ENCODE assay signal across 1 cellular context in the genomic region with DNA sequence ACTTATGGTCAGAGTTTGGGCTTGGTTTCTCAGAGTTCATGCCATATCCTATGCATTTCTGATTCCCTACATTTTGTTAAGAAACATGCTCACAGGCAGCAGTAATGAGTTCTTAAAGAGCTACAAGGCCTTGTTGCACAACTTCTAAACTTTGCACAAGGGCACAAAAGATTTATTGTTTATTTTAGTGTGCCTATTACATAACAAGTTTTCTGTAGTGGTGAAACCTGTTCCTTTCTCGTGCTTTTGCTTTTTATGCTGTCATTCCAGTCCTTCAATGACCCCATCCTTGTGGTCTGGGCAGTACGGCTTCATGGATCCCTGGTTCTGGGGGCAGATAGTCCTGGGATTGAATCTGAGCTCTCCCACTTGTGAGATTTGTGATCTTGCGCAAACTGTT.
TF ChIP-seq lines count a peak whose summit lies in the region.

No MANE protein-coding gene starts in this region.

TF ChIP-seq in HepG2, 621 proteins besides CTCF, POLR2A, EP300 and RAD21 (continued from another document and continues in another):
- TF ChIP-seq, protein P1, sequence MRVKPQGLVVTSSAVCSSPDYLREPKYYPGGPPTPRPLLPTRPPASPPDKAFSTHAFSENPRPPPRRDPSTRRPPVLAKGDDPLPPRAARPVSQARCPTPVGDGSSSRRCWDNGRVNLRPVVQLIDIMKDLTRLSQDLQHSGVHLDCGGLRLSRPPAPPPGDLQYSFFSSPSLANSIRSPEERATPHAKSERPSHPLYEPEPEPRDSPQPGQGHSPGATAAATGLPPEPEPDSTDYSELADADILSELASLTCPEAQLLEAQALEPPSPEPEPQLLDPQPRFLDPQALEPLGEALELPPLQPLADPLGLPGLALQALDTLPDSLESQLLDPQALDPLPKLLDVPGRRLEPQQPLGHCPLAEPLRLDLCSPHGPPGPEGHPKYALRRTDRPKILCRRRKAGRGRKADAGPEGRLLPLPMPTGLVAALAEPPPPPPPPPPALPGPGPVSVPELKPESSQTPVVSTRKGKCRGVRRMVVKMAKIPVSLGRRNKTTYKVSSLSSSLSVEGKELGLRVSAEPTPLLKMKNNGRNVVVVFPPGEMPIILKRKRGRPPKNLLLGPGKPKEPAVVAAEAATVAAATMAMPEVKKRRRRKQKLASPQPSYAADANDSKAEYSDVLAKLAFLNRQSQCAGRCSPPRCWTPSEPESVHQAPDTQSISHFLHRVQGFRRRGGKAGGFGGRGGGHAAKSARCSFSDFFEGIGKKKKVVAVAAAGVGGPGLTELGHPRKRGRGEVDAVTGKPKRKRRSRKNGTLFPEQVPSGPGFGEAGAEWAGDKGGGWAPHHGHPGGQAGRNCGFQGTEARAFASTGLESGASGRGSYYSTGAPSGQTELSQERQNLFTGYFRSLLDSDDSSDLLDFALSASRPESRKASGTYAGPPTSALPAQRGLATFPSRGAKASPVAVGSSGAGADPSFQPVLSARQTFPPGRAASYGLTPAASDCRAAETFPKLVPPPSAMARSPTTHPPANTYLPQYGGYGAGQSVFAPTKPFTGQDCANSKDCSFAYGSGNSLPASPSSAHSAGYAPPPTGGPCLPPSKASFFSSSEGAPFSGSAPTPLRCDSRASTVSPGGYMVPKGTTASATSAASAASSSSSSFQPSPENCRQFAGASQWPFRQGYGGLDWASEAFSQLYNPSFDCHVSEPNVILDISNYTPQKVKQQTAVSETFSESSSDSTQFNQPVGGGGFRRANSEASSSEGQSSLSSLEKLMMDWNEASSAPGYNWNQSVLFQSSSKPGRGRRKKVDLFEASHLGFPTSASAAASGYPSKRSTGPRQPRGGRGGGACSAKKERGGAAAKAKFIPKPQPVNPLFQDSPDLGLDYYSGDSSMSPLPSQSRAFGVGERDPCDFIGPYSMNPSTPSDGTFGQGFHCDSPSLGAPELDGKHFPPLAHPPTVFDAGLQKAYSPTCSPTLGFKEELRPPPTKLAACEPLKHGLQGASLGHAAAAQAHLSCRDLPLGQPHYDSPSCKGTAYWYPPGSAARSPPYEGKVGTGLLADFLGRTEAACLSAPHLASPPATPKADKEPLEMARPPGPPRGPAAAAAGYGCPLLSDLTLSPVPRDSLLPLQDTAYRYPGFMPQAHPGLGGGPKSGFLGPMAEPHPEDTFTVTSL (CRISPR knock-in tag; IDR thresholded peaks at IDR 0.05; ENCODE audit: borderline replicate concordance): peak; percentile 64; the same call in 1 of the 2 replicates
- TF ChIP-seq SNRNP70 (IDR thresholded peaks at IDR 0.05; ENCODE audit: low read depth, low read length) (no peak), CREM (IDR thresholded peaks at IDR 0.05) (peak; percentile 67), CREM (CRISPR knock-in tag; IDR thresholded peaks at IDR 0.05) (no peak), GFI1 (CRISPR knock-in tag; IDR thresholded peaks at IDR 0.05; ENCODE audit: borderline replicate concordance) (peak; percentile 95), SPEN (CRISPR knock-in tag; IDR thresholded peaks at IDR 0.05; ENCODE audit: low read depth) (0 out of 2 replicates have a peak, but pooled peaks have one; percentile 54), ZKSCAN8 (CRISPR knock-in tag; IDR thresholded peaks at IDR 0.05; ENCODE audit: borderline replicate concordance) (peak; percentile 80; the same call in 1 of the 2 replicates), SMARCC2 (IDR thresholded peaks at IDR 0.05) (no peak), ZNF614 (CRISPR knock-in tag; IDR thresholded peaks at IDR 0.05; ENCODE audit: borderline replicate concordance) (peak; percentile 62; the same call in 1 of the 2 replicates), PRMT3 (CRISPR knock-in tag; IDR thresholded peaks at IDR 0.05; ENCODE audit: borderline replicate concordance, low read depth) (no peak), PLRG1 (conservative IDR thresholded peaks at IDR 0.05) (no peak), ZBTB38 (CRISPR knock-in tag; IDR thresholded peaks at IDR 0.05) (no peak), ZNF264 (CRISPR knock-in tag; IDR thresholded peaks at IDR 0.05) (0 out of 2 replicates have a peak, but pooled peaks have one; percentile 51), ZNF878 (CRISPR knock-in tag; IDR thresholded peaks at IDR 0.05) (peak; percentile 84)
- TF ChIP-seq, protein P2, sequence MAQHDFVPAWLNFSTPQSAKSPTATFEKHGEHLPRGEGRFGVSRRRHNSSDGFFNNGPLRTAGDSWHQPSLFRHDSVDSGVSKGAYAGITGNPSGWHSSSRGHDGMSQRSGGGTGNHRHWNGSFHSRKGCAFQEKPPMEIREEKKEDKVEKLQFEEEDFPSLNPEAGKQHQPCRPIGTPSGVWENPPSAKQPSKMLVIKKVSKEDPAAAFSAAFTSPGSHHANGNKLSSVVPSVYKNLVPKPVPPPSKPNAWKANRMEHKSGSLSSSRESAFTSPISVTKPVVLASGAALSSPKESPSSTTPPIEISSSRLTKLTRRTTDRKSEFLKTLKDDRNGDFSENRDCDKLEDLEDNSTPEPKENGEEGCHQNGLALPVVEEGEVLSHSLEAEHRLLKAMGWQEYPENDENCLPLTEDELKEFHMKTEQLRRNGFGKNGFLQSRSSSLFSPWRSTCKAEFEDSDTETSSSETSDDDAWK (CRISPR knock-in tag; IDR thresholded peaks at IDR 0.05): no peak
- TF ChIP-seq, protein P3, sequence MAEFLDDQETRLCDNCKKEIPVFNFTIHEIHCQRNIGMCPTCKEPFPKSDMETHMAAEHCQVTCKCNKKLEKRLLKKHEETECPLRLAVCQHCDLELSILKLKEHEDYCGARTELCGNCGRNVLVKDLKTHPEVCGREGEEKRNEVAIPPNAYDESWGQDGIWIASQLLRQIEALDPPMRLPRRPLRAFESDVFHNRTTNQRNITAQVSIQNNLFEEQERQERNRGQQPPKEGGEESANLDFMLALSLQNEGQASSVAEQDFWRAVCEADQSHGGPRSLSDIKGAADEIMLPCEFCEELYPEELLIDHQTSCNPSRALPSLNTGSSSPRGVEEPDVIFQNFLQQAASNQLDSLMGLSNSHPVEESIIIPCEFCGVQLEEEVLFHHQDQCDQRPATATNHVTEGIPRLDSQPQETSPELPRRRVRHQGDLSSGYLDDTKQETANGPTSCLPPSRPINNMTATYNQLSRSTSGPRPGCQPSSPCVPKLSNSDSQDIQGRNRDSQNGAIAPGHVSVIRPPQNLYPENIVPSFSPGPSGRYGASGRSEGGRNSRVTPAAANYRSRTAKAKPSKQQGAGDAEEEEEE (CRISPR knock-in tag; IDR thresholded peaks at IDR 0.05; ENCODE audit: borderline replicate concordance): no peak
- TF ChIP-seq, protein P4, sequence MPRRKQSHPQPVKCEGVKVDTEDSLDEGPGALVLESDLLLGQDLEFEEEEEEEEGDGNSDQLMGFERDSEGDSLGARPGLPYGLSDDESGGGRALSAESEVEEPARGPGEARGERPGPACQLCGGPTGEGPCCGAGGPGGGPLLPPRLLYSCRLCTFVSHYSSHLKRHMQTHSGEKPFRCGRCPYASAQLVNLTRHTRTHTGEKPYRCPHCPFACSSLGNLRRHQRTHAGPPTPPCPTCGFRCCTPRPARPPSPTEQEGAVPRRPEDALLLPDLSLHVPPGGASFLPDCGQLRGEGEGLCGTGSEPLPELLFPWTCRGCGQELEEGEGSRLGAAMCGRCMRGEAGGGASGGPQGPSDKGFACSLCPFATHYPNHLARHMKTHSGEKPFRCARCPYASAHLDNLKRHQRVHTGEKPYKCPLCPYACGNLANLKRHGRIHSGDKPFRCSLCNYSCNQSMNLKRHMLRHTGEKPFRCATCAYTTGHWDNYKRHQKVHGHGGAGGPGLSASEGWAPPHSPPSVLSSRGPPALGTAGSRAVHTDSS (CRISPR knock-in tag; conservative IDR thresholded peaks at IDR 0.05): no peak
- TF ChIP-seq, protein P5, sequence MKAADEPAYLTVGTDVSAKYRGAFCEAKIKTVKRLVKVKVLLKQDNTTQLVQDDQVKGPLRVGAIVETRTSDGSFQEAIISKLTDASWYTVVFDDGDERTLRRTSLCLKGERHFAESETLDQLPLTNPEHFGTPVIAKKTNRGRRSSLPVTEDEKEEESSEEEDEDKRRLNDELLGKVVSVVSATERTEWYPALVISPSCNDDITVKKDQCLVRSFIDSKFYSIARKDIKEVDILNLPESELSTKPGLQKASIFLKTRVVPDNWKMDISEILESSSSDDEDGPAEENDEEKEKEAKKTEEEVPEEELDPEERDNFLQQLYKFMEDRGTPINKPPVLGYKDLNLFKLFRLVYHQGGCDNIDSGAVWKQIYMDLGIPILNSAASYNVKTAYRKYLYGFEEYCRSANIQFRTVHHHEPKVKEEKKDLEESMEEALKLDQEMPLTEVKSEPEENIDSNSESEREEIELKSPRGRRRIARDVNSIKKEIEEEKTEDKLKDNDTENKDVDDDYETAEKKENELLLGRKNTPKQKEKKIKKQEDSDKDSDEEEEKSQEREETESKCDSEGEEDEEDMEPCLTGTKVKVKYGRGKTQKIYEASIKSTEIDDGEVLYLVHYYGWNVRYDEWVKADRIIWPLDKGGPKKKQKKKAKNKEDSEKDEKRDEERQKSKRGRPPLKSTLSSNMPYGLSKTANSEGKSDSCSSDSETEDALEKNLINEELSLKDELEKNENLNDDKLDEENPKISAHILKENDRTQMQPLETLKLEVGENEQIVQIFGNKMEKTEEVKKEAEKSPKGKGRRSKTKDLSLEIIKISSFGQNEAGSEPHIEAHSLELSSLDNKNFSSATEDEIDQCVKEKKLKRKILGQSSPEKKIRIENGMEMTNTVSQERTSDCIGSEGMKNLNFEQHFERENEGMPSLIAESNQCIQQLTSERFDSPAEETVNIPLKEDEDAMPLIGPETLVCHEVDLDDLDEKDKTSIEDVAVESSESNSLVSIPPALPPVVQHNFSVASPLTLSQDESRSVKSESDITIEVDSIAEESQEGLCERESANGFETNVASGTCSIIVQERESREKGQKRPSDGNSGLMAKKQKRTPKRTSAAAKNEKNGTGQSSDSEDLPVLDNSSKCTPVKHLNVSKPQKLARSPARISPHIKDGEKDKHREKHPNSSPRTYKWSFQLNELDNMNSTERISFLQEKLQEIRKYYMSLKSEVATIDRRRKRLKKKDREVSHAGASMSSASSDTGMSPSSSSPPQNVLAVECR (CRISPR knock-in tag; IDR thresholded peaks at IDR 0.05; ENCODE audit: borderline replicate concordance): peak; percentile 70; the same call in 1 of the 2 replicates
- TF ChIP-seq, protein P6, sequence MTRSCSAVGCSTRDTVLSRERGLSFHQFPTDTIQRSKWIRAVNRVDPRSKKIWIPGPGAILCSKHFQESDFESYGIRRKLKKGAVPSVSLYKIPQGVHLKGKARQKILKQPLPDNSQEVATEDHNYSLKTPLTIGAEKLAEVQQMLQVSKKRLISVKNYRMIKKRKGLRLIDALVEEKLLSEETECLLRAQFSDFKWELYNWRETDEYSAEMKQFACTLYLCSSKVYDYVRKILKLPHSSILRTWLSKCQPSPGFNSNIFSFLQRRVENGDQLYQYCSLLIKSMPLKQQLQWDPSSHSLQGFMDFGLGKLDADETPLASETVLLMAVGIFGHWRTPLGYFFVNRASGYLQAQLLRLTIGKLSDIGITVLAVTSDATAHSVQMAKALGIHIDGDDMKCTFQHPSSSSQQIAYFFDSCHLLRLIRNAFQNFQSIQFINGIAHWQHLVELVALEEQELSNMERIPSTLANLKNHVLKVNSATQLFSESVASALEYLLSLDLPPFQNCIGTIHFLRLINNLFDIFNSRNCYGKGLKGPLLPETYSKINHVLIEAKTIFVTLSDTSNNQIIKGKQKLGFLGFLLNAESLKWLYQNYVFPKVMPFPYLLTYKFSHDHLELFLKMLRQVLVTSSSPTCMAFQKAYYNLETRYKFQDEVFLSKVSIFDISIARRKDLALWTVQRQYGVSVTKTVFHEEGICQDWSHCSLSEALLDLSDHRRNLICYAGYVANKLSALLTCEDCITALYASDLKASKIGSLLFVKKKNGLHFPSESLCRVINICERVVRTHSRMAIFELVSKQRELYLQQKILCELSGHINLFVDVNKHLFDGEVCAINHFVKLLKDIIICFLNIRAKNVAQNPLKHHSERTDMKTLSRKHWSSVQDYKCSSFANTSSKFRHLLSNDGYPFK (CRISPR knock-in tag; IDR thresholded peaks at IDR 0.05; ENCODE audit: borderline replicate concordance): no peak
- TF ChIP-seq, protein P7, sequence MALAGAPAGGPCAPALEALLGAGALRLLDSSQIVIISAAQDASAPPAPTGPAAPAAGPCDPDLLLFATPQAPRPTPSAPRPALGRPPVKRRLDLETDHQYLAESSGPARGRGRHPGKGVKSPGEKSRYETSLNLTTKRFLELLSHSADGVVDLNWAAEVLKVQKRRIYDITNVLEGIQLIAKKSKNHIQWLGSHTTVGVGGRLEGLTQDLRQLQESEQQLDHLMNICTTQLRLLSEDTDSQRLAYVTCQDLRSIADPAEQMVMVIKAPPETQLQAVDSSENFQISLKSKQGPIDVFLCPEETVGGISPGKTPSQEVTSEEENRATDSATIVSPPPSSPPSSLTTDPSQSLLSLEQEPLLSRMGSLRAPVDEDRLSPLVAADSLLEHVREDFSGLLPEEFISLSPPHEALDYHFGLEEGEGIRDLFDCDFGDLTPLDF (CRISPR knock-in tag; IDR thresholded peaks at IDR 0.05): no peak
- TF ChIP-seq, protein P8, sequence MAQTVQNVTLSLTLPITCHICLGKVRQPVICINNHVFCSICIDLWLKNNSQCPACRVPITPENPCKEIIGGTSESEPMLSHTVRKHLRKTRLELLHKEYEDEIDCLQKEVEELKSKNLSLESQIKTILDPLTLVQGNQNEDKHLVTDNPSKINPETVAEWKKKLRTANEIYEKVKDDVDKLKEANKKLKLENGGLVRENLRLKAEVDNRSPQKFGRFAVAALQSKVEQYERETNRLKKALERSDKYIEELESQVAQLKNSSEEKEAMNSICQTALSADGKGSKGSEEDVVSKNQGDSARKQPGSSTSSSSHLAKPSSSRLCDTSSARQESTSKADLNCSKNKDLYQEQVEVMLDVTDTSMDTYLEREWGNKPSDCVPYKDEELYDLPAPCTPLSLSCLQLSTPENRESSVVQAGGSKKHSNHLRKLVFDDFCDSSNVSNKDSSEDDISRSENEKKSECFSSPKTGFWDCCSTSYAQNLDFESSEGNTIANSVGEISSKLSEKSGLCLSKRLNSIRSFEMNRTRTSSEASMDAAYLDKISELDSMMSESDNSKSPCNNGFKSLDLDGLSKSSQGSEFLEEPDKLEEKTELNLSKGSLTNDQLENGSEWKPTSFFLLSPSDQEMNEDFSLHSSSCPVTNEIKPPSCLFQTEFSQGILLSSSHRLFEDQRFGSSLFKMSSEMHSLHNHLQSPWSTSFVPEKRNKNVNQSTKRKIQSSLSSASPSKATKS (CRISPR knock-in tag; IDR thresholded peaks at IDR 0.05): 0 out of 2 replicates have a peak, but pooled peaks have one; percentile 70
